1 cellular context compared by ENCODE assay signal in the genomic region with DNA sequence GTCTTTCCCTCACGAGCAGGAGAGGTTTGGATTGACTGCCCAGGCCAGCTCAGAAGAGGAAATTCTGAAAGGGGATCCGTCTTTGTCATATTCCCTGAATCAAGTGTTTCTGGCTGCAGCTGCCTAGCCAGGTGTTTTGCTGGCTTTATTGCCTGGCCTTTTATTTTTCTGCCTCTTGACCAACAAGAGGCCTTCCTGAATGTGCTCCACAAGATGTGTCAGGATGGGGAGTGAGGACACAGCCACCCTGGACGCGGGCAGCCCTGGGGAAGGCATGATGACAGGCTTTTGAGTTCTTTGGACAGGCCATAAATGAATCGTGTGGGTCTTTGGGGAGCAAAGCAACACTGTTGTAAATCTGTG.
TF ChIP-seq lines count a peak whose summit lies in the region.

No MANE protein-coding gene starts in this region.

TF ChIP-seq in GM23338, 12 proteins besides CTCF, POLR2A, EP300 and RAD21 (continued from another document):
- TF ChIP-seq, protein P1, sequence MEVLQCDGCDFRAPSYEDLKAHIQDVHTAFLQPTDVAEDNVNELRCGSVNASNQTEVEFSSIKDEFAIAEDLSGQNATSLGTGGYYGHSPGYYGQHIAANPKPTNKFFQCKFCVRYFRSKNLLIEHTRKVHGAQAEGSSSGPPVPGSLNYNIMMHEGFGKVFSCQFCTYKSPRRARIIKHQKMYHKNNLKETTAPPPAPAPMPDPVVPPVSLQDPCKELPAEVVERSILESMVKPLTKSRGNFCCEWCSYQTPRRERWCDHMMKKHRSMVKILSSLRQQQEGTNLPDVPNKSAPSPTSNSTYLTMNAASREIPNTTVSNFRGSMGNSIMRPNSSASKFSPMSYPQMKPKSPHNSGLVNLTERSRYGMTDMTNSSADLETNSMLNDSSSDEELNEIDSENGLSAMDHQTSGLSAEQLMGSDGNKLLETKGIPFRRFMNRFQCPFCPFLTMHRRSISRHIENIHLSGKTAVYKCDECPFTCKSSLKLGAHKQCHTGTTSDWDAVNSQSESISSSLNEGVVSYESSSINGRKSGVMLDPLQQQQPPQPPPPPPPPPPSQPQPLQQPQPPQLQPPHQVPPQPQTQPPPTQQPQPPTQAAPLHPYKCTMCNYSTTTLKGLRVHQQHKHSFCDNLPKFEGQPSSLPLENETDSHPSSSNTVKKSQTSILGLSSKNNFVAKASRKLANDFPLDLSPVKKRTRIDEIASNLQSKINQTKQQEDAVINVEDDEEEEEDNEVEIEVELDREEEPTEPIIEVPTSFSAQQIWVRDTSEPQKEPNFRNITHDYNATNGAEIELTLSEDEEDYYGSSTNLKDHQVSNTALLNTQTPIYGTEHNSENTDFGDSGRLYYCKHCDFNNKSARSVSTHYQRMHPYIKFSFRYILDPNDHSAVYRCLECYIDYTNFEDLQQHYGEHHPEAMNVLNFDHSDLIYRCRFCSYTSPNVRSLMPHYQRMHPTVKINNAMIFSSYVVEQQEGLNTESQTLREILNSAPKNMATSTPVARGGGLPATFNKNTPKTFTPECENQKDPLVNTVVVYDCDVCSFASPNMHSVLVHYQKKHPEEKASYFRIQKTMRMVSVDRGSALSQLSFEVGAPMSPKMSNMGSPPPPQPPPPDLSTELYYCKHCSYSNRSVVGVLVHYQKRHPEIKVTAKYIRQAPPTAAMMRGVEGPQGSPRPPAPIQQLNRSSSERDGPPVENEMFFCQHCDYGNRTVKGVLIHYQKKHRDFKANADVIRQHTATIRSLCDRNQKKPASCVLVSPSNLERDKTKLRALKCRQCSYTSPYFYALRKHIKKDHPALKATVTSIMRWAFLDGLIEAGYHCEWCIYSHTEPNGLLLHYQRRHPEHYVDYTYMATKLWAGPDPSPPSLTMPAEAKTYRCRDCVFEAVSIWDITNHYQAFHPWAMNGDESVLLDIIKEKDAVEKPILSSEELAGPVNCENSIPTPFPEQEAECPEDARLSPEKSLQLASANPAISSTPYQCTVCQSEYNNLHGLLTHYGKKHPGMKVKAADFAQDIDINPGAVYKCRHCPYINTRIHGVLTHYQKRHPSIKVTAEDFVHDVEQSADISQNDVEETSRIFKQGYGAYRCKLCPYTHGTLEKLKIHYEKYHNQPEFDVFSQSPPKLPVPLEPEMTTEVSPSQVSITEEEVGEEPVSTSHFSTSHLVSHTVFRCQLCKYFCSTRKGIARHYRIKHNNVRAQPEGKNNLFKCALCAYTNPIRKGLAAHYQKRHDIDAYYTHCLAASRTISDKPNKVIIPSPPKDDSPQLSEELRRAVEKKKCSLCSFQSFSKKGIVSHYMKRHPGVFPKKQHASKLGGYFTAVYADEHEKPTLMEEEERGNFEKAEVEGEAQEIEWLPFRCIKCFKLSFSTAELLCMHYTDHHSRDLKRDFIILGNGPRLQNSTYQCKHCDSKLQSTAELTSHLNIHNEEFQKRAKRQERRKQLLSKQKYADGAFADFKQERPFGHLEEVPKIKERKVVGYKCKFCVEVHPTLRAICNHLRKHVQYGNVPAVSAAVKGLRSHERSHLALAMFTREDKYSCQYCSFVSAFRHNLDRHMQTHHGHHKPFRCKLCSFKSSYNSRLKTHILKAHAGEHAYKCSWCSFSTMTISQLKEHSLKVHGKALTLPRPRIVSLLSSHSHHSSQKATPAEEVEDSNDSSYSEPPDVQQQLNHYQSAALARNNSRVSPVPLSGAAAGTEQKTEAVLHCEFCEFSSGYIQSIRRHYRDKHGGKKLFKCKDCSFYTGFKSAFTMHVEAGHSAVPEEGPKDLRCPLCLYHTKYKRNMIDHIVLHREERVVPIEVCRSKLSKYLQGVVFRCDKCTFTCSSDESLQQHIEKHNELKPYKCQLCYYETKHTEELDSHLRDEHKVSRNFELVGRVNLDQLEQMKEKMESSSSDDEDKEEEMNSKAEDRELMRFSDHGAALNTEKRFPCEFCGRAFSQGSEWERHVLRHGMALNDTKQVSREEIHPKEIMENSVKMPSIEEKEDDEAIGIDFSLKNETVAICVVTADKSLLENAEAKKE (CRISPR knock-in tag; IDR thresholded peaks at IDR 0.05) = no peak
- TF ChIP-seq, protein P2, sequence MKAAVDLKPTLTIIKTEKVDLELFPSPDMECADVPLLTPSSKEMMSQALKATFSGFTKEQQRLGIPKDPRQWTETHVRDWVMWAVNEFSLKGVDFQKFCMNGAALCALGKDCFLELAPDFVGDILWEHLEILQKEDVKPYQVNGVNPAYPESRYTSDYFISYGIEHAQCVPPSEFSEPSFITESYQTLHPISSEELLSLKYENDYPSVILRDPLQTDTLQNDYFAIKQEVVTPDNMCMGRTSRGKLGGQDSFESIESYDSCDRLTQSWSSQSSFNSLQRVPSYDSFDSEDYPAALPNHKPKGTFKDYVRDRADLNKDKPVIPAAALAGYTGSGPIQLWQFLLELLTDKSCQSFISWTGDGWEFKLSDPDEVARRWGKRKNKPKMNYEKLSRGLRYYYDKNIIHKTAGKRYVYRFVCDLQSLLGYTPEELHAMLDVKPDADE (IDR thresholded peaks at IDR 0.05) = no peak
- no peak for TF ChIP-seq ZNF114 (CRISPR knock-in tag; IDR thresholded peaks at IDR 0.05)
- TF ChIP-seq NANOG (IDR thresholded peaks at IDR 0.05; ENCODE audit: borderline replicate concordance) = no peak
TF ChIP-seq in GM23338: peak in this region for 0.
